25 cellular contexts compared by ENCODE assay signal in the genomic region with DNA sequence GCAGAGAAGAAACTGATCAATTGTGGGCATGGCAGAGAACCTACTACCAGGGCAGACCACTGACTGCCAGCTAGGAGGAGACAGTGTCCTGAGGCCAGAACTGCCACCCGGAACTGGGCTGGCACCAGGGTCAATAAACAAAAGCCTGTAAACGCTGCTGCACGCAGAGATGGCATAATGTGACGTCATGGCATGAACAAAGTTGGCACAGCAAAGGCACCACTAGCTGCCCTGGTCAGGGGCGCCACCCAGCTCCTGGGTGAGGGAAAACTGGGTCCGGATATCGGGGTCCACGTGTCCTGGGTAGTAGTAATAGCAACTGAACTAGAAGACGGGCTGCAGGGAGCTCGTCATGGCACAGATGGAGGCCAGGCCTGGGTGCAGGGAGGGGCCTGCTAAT. TPM values are rescaled to one million over a fixed set of nuclear protein-coding genes. Genes with fewer than 3 reads are reported as not detected.
DNase-seq lines count a peak whose midpoint lies in the region; ATAC-seq, FAIRE-seq and TF ChIP-seq lines count a peak whose summit lies in the region.
"Had no signal": no experiment of that assay in that cellular context is flagged by ENCODE, and none has a peak within 500 bp of the region (broad histone marks: within the 10 kb centered on the region; RNA-seq: fewer than 3 reads in every experiment).

No MANE protein-coding gene starts in this region.

- H3K36me3 ChIP-seq in SK-N-SH (replicated peaks in 1 of 2; ENCODE audit: control insufficient read depth in 1 of 2, insufficient read depth in 2 of 2, low read length in 1 of 2) (peaks cover 43 to 79% of the 10 kb centered on the region in 2 experiments), DND-41 (ENCODE audit: insufficient read depth, low read length) (peaks cover 92% of the 10 kb centered on the region), astrocyte (ENCODE audit: insufficient read depth, low read length) (peaks cover 53% of the 10 kb centered on the region)

- no peak overlapping the region for H3K27ac ChIP-seq in SK-N-SH (ENCODE audit: low read depth in 2 of 2, low read length in 1 of 2)
- H3K27ac ChIP-seq in DND-41 (ENCODE audit: low read length): no peak overlapping the region
- H3K27ac ChIP-seq in astrocyte (ENCODE audit: low read depth, low read length): no peak overlapping the region
- H3K27ac ChIP-seq: HL-60, SJCRH30 had no signal

- H4K20me1 ChIP-seq in SK-N-SH (ENCODE audit: insufficient read depth): no peaks in the 10 kb centered on the region
- peaks cover 3% of the 10 kb centered on the region; the same call in 1 of the 2 replicates for H4K20me1 ChIP-seq in DND-41 (ENCODE audit: insufficient read depth, low read length)
- peaks cover 77% of the 10 kb centered on the region for H4K20me1 ChIP-seq in astrocyte (ENCODE audit: insufficient read depth, low read length)

- CTCF ChIA-PET in SK-N-SH (lab: Yijun Ruan, JAX): interaction anchor here (1.0 to 3.2 kb wide), 3 partner anchors 11 to 186 kb away, joined by 3 to 15 read pairs (median 9); no protein-coding TSS in a partner anchor

- peak; percentile 12 for DNase-seq in SK-N-SH
- DNase-seq in DND-41: no peak
- no peak for DNase-seq in astrocyte (ENCODE audit: low read depth)
- no peak for DNase-seq in neural crest cell (ENCODE audit: low read depth, low spot score)
- DNase-seq: DMS53, EL, GF-D8, H9, MM.1S, NCI-H1048, NCI-H1436, NCI-H1930, NCI-H2227 treated with DMSO at 0.1 percent for 48 hours, NCI-H510A, NCI-H748 treated with DMSO at 0.1 percent for 48 hours, SJCRH30 had no signal

- POLR2A ChIA-PET in SK-N-SH (lab: Yijun Ruan, JAX): no interaction called here

- H3K4me3 ChIP-seq in SK-N-SH (ENCODE audit: low read depth in 2 of 2, low read length in 1 of 2) (no peak overlapping the region), DND-41 (ENCODE audit: low read depth in 1 of 2, low read length in 2 of 2) (no peak overlapping the region), astrocyte (ENCODE audit: insufficient read depth, low read depth, low read length) (no peak overlapping the region)
- H3K4me3 ChIP-seq: K562, SJCRH30 had no signal

- H3K9me3 Mint-ChIP-seq in astrocyte (ENCODE audit: unreplicated experiment) (no peaks in the 10 kb centered on the region), neural crest cell (no peaks in the 10 kb centered on the region)
- no peaks in the 10 kb centered on the region for H3K9me3 Mint-ChIP-seq in stimulated activated memory B cell treated with anti-CD40 and anti-IgM and Interleukin-4, amounts not matched to agents 10 μg/mL and 1 μg/mL and 100 μg/mL, for 72 hours
- H3K9me3 Mint-ChIP-seq: H9 had no signal

- no peak for FAIRE-seq in astrocyte (lab: Jason Lieb, UNC)
- FAIRE-seq: D721Med, HepG2, K562 had no signal

- H3F3A ChIP-seq in SK-N-SH (replicated peaks; ENCODE audit: insufficient read depth): peaks cover 13% of the 10 kb centered on the region

- no peak for TF ChIP-seq RAD21 in SK-N-SH (IDR thresholded peaks at IDR 0.05; ENCODE audit: low read length)

- H3K9me3 ChIP-seq in SK-N-SH: no peaks in the 10 kb centered on the region
- H3K9me3 ChIP-seq in DND-41 (ENCODE audit: insufficient read depth, low read length, severe bottlenecking): no peaks in the 10 kb centered on the region
- H3K9me3 ChIP-seq in astrocyte (ENCODE audit: insufficient read depth, low read depth, low read length): no peaks in the 10 kb centered on the region
- H3K9me3 ChIP-seq: SJCRH30 had no signal

- no peak for TF ChIP-seq EP300 in SK-N-SH (IDR thresholded peaks at IDR 0.05; ENCODE audit: borderline replicate concordance in 1 of 2, low read depth in 1 of 2, low read length in 1 of 2)

- no peaks in the 10 kb centered on the region for H3K9me2 ChIP-seq in SK-N-SH

- H3K9ac ChIP-seq in SK-N-SH (no peak overlapping the region), DND-41 (ENCODE audit: low read depth, low read length) (no peak overlapping the region), astrocyte (ENCODE audit: low read length) (no peak overlapping the region)

- H3K27me3 Mint-ChIP-seq in astrocyte (ENCODE audit: low read depth, unreplicated experiment) (no peaks in the 10 kb centered on the region), neural crest cell (ENCODE audit: low read depth) (peaks cover 2% of the 10 kb centered on the region)
- no peaks in the 10 kb centered on the region for H3K27me3 Mint-ChIP-seq in stimulated activated memory B cell treated with anti-CD40 and anti-IgM and Interleukin-4, amounts not matched to agents 10 μg/mL and 1 μg/mL and 100 μg/mL, for 72 hours

- H3K79me2 ChIP-seq in SK-N-SH (ENCODE audit: insufficient read depth) (no peaks in the 10 kb centered on the region), DND-41 (ENCODE audit: insufficient read depth, low read length) (no peaks in the 10 kb centered on the region), astrocyte (ENCODE audit: insufficient read depth, low read length) (peaks cover 9% of the 10 kb centered on the region)

- H3K27ac Mint-ChIP-seq in astrocyte (ENCODE audit: unreplicated experiment): peak overlapping the region; percentile 18
- H3K27ac Mint-ChIP-seq in neural crest cell (ENCODE audit: unreplicated experiment): no peak overlapping the region
- no peak overlapping the region for H3K27ac Mint-ChIP-seq in stimulated activated memory B cell treated with anti-CD40 and anti-IgM and Interleukin-4, amounts not matched to agents 10 μg/mL and 1 μg/mL and 100 μg/mL, for 72 hours

- no peak for TF ChIP-seq POLR2A in GM18505 (IDR thresholded peaks at IDR 0.05; ENCODE audit: borderline replicate concordance, extremely low read depth, insufficient read depth, insufficient read length)

- no peak for TF ChIP-seq CTCF in SK-N-SH (IDR thresholded peaks at IDR 0.05)
- peak; percentile 3 for TF ChIP-seq CTCF in DND-41 (IDR thresholded peaks at IDR 0.05; ENCODE audit: borderline replicate concordance, extremely low read depth, low read length, poor library complexity, severe bottlenecking)
- TF ChIP-seq CTCF in astrocyte (IDR thresholded peaks at IDR 0.05; ENCODE audit: insufficient read depth, low read depth, low read length): no peak
- no peak for TF ChIP-seq CTCF in neural crest cell (conservative IDR thresholded peaks at IDR 0.05)

- H3K4me3 Mint-ChIP-seq in astrocyte (ENCODE audit: unreplicated experiment) (no peak overlapping the region), neural crest cell (peak overlapping the region; percentile 38)
- no peak overlapping the region for H3K4me3 Mint-ChIP-seq in stimulated activated memory B cell treated with anti-CD40 and anti-IgM and Interleukin-4, amounts not matched to agents 10 μg/mL and 1 μg/mL and 100 μg/mL, for 72 hours
- H3K4me3 Mint-ChIP-seq: H9 had no signal

- H3K27me3 ChIP-seq in SK-N-SH (ENCODE audit: insufficient read depth) (no peaks in the 10 kb centered on the region), DND-41 (ENCODE audit: insufficient read depth, low read length, poor library complexity) (no peaks in the 10 kb centered on the region), astrocyte (ENCODE audit: insufficient read depth, low read length) (no peaks in the 10 kb centered on the region)
- H3K27me3 ChIP-seq: SJCRH30 had no signal

- peaks cover under 1% of the 10 kb centered on the region for H3K4me1 Mint-ChIP-seq in astrocyte (ENCODE audit: low read depth, unreplicated experiment)
- H3K4me1 Mint-ChIP-seq in neural crest cell: peaks cover 5% of the 10 kb centered on the region
- no peaks in the 10 kb centered on the region for H3K4me1 Mint-ChIP-seq in stimulated activated memory B cell treated with anti-CD40 and anti-IgM and Interleukin-4, amounts not matched to agents 10 μg/mL and 1 μg/mL and 100 μg/mL, for 72 hours

- H3K36me3 Mint-ChIP-seq in astrocyte (ENCODE audit: low read depth, unreplicated experiment) (peaks cover 31% of the 10 kb centered on the region), neural crest cell (ENCODE audit: low read depth) (peaks cover 19% of the 10 kb centered on the region)
- H3K36me3 Mint-ChIP-seq in stimulated activated memory B cell treated with anti-CD40 and anti-IgM and Interleukin-4, amounts not matched to agents 10 μg/mL and 1 μg/mL and 100 μg/mL, for 72 hours: peaks cover 63% of the 10 kb centered on the region

- H3K4me2 ChIP-seq in SK-N-SH (no peak overlapping the region), DND-41 (ENCODE audit: insufficient read depth, low read length) (no peak overlapping the region), astrocyte (ENCODE audit: low read length) (no peak overlapping the region)

- 90% methylated on average over 10 of the region's 10 CpGs for WGBS in SK-N-SH (ENCODE audit: low lambda C conversion rate)

- ATAC-seq in SK-N-SH treated with all-trans-retinoic acid at 6 μM for 48 hours: no peak
- no peak for ATAC-seq in DND-41 (ENCODE audit: insufficient read depth, low read depth)
- ATAC-seq in stimulated activated memory B cell treated with anti-CD40 and anti-IgM and Interleukin-4, amounts not matched to agents 10 μg/mL and 1 μg/mL and 100 μg/mL, for 72 hours: no peak
- no peak for ATAC-seq in GM21381 (IDR thresholded peaks at IDR 0.05; ENCODE audit: unreplicated experiment)
- no peak for ATAC-seq in GM18505 (IDR thresholded peaks at IDR 0.05; ENCODE audit: unreplicated experiment)
- ATAC-seq: HepG2, K562, Panc1 had no signal

- H2AFZ ChIP-seq in SK-N-SH (ENCODE audit: low read depth) (no peak overlapping the region), DND-41 (ENCODE audit: low read depth, low read length) (no peak overlapping the region), astrocyte (ENCODE audit: low read depth, low read length) (no peak overlapping the region)

- H3K4me1 ChIP-seq in SK-N-SH (ENCODE audit: control insufficient read depth in 1 of 2, insufficient read depth in 2 of 2, low read depth in 1 of 2, low read length in 1 of 2): no peaks in the 10 kb centered on the region; a peak in 1 of 4 replicates
- no peaks in the 10 kb centered on the region for H3K4me1 ChIP-seq in DND-41 (ENCODE audit: insufficient read depth, low read length)
- H3K4me1 ChIP-seq in astrocyte (ENCODE audit: insufficient read depth, low read length): no peaks in the 10 kb centered on the region
- H3K4me1 ChIP-seq: SJCRH30 had no signal

RNA-seq across cellular contexts. Expression of gene DYNC2I2, which starts 32.1 kb away (rescaled TPM):
- 57.2 and 73.7 TPM in 2 replicates for polyA plus RNA-seq in SK-N-SH (2012; rRNA removed)
- 26.1 and 39.0 TPM in 2 replicates for polyA plus RNA-seq in SK-N-SH (2012; cell fraction: cytosol; rRNA removed)
- 102 and 199 TPM in 2 replicates for polyA plus RNA-seq in SK-N-SH (2012; cell fraction: nucleus; rRNA removed)
- total RNA-seq in astrocyte (19.5 and 20.6 TPM in 2 replicates), neural crest cell (120 and 128 TPM in 2 replicates)
